Comparison of ENCODE assay signal across 2 cellular contexts in the genomic region with DNA sequence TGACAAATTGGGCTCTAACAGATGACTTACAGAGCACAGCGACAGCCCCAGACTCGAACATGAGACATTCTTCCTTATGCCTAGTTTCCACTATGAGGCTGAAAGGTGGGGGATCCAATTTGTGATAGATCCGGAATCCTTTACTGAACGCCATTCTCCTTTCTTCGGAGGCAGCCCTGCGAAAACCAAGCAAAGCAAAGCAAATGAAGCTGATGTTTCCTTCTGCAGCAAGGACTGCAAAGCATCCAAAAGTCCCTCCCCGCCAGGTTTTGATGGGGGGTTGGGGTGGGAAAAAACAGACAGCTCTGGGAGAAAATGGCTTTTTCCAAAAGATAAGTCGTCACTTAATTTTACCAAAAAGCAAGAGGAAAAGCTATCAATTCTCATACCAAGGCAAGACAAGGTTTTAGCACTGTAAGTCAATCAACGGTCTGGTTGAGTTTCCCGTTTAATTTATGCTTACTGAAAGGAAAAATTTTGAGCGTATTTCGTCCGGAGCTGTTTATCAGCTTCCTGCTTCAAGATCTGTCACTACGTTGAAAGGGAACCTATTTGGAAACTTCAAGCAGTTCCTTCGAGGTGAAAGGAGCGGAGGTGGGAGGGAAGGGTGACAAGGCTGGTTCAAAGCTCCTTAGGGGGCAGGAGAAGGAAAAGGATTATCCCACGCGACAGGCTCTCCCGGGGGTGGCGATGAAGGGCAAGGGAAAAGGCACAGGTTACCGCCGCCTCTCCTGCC.
TF ChIP-seq lines count a peak whose summit lies in the region.

No MANE protein-coding gene starts in this region.

TF ChIP-seq in A549, 52 proteins besides CTCF, POLR2A, EP300 and RAD21 (continued from another document):
- TF ChIP-seq, protein P1, sequence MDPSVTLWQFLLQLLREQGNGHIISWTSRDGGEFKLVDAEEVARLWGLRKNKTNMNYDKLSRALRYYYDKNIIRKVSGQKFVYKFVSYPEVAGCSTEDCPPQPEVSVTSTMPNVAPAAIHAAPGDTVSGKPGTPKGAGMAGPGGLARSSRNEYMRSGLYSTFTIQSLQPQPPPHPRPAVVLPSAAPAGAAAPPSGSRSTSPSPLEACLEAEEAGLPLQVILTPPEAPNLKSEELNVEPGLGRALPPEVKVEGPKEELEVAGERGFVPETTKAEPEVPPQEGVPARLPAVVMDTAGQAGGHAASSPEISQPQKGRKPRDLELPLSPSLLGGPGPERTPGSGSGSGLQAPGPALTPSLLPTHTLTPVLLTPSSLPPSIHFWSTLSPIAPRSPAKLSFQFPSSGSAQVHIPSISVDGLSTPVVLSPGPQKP (IDR thresholded peaks at IDR 0.05; ENCODE audit: low read depth, low read length): no peak

TF ChIP-seq in neural cell, 6 proteins besides CTCF, POLR2A, EP300 and RAD21 (continued from another document):
- TF ChIP-seq, protein P2, sequence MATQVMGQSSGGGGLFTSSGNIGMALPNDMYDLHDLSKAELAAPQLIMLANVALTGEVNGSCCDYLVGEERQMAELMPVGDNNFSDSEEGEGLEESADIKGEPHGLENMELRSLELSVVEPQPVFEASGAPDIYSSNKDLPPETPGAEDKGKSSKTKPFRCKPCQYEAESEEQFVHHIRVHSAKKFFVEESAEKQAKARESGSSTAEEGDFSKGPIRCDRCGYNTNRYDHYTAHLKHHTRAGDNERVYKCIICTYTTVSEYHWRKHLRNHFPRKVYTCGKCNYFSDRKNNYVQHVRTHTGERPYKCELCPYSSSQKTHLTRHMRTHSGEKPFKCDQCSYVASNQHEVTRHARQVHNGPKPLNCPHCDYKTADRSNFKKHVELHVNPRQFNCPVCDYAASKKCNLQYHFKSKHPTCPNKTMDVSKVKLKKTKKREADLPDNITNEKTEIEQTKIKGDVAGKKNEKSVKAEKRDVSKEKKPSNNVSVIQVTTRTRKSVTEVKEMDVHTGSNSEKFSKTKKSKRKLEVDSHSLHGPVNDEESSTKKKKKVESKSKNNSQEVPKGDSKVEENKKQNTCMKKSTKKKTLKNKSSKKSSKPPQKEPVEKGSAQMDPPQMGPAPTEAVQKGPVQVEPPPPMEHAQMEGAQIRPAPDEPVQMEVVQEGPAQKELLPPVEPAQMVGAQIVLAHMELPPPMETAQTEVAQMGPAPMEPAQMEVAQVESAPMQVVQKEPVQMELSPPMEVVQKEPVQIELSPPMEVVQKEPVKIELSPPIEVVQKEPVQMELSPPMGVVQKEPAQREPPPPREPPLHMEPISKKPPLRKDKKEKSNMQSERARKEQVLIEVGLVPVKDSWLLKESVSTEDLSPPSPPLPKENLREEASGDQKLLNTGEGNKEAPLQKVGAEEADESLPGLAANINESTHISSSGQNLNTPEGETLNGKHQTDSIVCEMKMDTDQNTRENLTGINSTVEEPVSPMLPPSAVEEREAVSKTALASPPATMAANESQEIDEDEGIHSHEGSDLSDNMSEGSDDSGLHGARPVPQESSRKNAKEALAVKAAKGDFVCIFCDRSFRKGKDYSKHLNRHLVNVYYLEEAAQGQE (IDR thresholded peaks at IDR 0.05; ENCODE audit: borderline replicate concordance): no peak
